ENCODE assay signal across 8 cellular contexts in the genomic region with DNA sequence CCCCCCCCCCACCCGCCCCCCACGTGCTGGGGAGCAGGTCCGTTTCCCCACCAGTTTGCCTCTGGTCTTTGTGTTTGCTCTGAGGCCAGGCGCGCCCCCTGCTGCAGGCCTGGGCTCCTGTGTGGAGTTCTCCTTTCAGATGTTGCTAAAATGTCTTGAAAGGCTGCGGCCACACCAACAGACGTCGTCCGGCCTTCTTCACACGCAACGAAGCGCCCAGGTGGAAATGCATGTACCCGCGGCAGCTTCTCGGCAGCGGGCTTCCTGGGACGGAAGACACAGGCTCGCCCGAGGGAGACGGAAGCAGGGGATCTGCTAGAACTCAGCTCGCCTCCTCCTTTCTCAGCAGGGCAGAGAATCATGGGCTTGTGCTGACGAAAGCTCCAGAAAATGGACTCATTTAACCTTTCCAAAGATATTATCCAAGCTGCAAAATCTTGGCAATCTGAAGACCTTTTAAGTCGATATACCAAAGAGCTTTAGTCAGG.
A peak's percentile ranks its signal among the peaks of the same experiment; 100 is the strongest.
DNase-seq lines count a peak whose midpoint lies in the region; ATAC-seq and TF ChIP-seq lines count a peak whose summit lies in the region.

No MANE protein-coding gene starts in this region.

- peak overlapping the region; percentile 85 for H3K4me2 ChIP-seq in mammary epithelial cell (ENCODE audit: insufficient read depth, low read depth, low read length)

- H3K27ac ChIP-seq in mammary epithelial cell (ENCODE audit: insufficient read depth, low read depth, low read length) (peak overlapping the region; percentile 61), iPS-20b (ENCODE audit: low read length) (no peak overlapping the region), gastrocnemius medialis (peak overlapping the region in 2 of 4 donors; percentile 47 to 52)

- peak overlapping the region; percentile 88 for H2AFZ ChIP-seq in mammary epithelial cell (ENCODE audit: low read depth, low read length)

- peak overlapping the region; percentile 48 for H3K9ac ChIP-seq in mammary epithelial cell (ENCODE audit: insufficient read depth, low read length)
- peak overlapping the region; percentile 67; the same call in 1 of the 2 replicates for H3K9ac ChIP-seq in iPS-20b (ENCODE audit: low read depth, low read length)

- no peaks in the 10 kb centered on the region for H3K79me2 ChIP-seq in mammary epithelial cell (ENCODE audit: insufficient read depth, low read length)

- H3K36me3 ChIP-seq in BJ (ENCODE audit: control insufficient read depth, insufficient read depth, low read length) = no peaks in the 10 kb centered on the region
- H3K36me3 ChIP-seq in mammary epithelial cell (ENCODE audit: insufficient read depth, low read length) = no peaks in the 10 kb centered on the region
- H3K36me3 ChIP-seq in iPS-20b (ENCODE audit: insufficient read depth, low read depth, low read length) = no peaks in the 10 kb centered on the region
- H3K36me3 ChIP-seq in gastrocnemius medialis = no peaks in the 10 kb centered on the region

- intact Hi-C loops in mammary epithelial cell (cut with micrococcal nuclease) = loop anchor here (1.0 to 2.0 kb wide), 4 partner anchors 66 to 221 kb away; no protein-coding TSS in a partner anchor
- intact Hi-C loops in gastrocnemius medialis (cut with DNase I; ENCODE audit: low total_unique reads) = loop anchor here (2.0 kb wide), 1 partner anchor 222 kb away; no protein-coding TSS in a partner anchor

- TF ChIP-seq CTCF in BJ (IDR thresholded peaks at IDR 0.05; ENCODE audit: insufficient read depth, low read depth, low read length) (peak; percentile 85), mammary epithelial cell (conservative IDR thresholded peaks at IDR 0.05 in 1 of 2, IDR thresholded peaks at IDR 0.05 in 1 of 2; ENCODE audit: extremely low read depth in 1 of 2, insufficient read depth in 1 of 2, low read depth in 1 of 2, low read length in 2 of 2) (peak; percentile 46 to 78), gastrocnemius medialis (IDR thresholded peaks at IDR 0.05 in 4 of 5, conservative IDR thresholded peaks at IDR 0.05 in 1 of 5) (peak; percentile 3 to 69 (median 27))

- in situ Hi-C loops in mammary epithelial cell (cut with MboI; ENCODE audit: low sequenced_read_pairs in 2 of 2) (loop anchor here in 1 of 2 donors (25.0 kb wide), 1 partner anchor 133 kb away; the partner anchor contains the start of gene ZNF516), gastrocnemius medialis (cut with MboI; ENCODE audit: low sequenced_read_pairs in 4 of 4) (no loop called here)

- CTCF ChIA-PET in BJ (lab: Yijun Ruan, JAX) = interaction anchor here (0.6 to 5.2 kb wide), 17 partner anchors 9 to 240 kb away, joined by 3 to 31 read pairs (median 4); no protein-coding TSS in a partner anchor
- CTCF ChIA-PET in mammary epithelial cell (lab: Charles Lee; ENCODE audit: low non-redundant PET) = interaction anchor here (0.6 to 0.8 kb wide), 2 partner anchors 55 to 221 kb away, joined by 3 to 4 read pairs; no protein-coding TSS in a partner anchor

- H3K4me1 ChIP-seq in mammary epithelial cell (ENCODE audit: insufficient read depth, low read length) = peaks cover 41% of the 10 kb centered on the region
- H3K4me1 ChIP-seq in iPS-20b (ENCODE audit: insufficient read depth, low read length) = peaks cover 27% of the 10 kb centered on the region; the same call in 1 of the 2 replicates
- peaks cover 8 to 10% of the 10 kb centered on the region in 2 donors for H3K4me1 ChIP-seq in gastrocnemius medialis

- POLR2A ChIA-PET in BJ (lab: Charles Lee) = no interaction called here

- H3K27me3 ChIP-seq in BJ (ENCODE audit: control insufficient read depth, insufficient read depth, low read length) (no peaks in the 10 kb centered on the region; the same call in 1 of the 2 replicates), mammary epithelial cell (ENCODE audit: insufficient read depth, low read length) (no peaks in the 10 kb centered on the region), iPS-20b (ENCODE audit: insufficient read depth, low read length) (peaks cover 61% of the 10 kb centered on the region), gastrocnemius medialis (no peaks in the 10 kb centered on the region)

- TSS peak; percentile 15 for BruUV-seq in mammary epithelial cell (replicated peaks; lab: Mats Ljungman, UMichigan)

- H3K4me3 ChIP-seq in BJ (ENCODE audit: low read depth, low read length) = peak overlapping the region; percentile 25; the same call in 1 of the 2 replicates
- peak overlapping the region in 1 of 3 experiments; percentile 36 for H3K4me3 ChIP-seq in mammary epithelial cell (replicated peaks in 1 of 3; ENCODE audit: insufficient read depth in 1 of 3, low read depth in 2 of 3, low read length in 3 of 3)
- H3K4me3 ChIP-seq in iPS-20b (ENCODE audit: low read length) = peak overlapping the region; percentile 56
- H3K4me3 ChIP-seq in gastrocnemius medialis = peak overlapping the region; percentile 36 to 55 (median 44)

- WGBS in mammary epithelial cell (ENCODE audit: low coverage, missing lambda C conversion rate) = 2% methylated on average over 17 of the region's 23 CpGs

- no peak for TF ChIP-seq POLR2A in gastrocnemius medialis (IDR thresholded peaks at IDR 0.05)

- dilution Hi-C loops in mammary epithelial cell (cut with HindIII; ENCODE audit: low sequenced_read_pairs) = loop anchor here (5.0 kb wide), 2 partner anchors 48 to 133 kb away; no protein-coding TSS in a partner anchor

- no peaks in the 10 kb centered on the region for H3K9me3 ChIP-seq in mammary epithelial cell (replicated peaks; ENCODE audit: insufficient read depth, low read length)
- no peaks in the 10 kb centered on the region for H3K9me3 ChIP-seq in iPS-20b (ENCODE audit: insufficient read depth, low read depth, low read length)
- H3K9me3 ChIP-seq in gastrocnemius medialis = no peaks in the 10 kb centered on the region

- no peak for DNase-seq in BJ (ENCODE audit: low read depth)
- DNase-seq in SHP77 (lab: John Stamatoyannopoulos, UW) = peak; percentile 50 to 71
- DNase-seq in mammary epithelial cell = peak; percentile 74
- DNase-seq in gastrocnemius medialis = peak; percentile 15 to 59

- H4K20me1 ChIP-seq in mammary epithelial cell (ENCODE audit: insufficient read depth, low read length) = no peaks in the 10 kb centered on the region

- peak; percentile 94 for ATAC-seq in GM19372 (IDR thresholded peaks at IDR 0.05; ENCODE audit: low read depth, unreplicated experiment)
- ATAC-seq in HG03460 (IDR thresholded peaks at IDR 0.05; ENCODE audit: unreplicated experiment) = peak; percentile 95
- peak; percentile 44 to 80 for ATAC-seq in gastrocnemius medialis
- no peak for ATAC-seq in SK-N-SH treated with all-trans-retinoic acid at 6 μM for 48 hours

TF ChIP-seq in SK-N-SH treated with all-trans-retinoic acid at 6 μM for 48 hours, 23 proteins besides CTCF, POLR2A, EP300 and RAD21:
- TF ChIP-seq ZNF70 (CRISPR knock-in tag; IDR thresholded peaks at IDR 0.05) = no peak
- TF ChIP-seq ZFP30 (CRISPR knock-in tag; IDR thresholded peaks at IDR 0.05) = no peak
- TF ChIP-seq, protein P1, sequence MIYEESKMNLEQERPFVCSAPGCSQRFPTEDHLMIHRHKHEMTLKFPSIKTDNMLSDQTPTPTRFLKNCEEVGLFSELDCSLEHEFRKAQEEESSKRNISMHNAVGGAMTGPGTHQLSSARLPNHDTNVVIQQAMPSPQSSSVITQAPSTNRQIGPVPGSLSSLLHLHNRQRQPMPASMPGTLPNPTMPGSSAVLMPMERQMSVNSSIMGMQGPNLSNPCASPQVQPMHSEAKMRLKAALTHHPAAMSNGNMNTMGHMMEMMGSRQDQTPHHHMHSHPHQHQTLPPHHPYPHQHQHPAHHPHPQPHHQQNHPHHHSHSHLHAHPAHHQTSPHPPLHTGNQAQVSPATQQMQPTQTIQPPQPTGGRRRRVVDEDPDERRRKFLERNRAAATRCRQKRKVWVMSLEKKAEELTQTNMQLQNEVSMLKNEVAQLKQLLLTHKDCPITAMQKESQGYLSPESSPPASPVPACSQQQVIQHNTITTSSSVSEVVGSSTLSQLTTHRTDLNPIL (CRISPR knock-in tag; IDR thresholded peaks at IDR 0.05; ENCODE audit: low read depth) = no peak
- TF ChIP-seq RARB (CRISPR knock-in tag; IDR thresholded peaks at IDR 0.05) = no peak
- TF ChIP-seq, protein P2, sequence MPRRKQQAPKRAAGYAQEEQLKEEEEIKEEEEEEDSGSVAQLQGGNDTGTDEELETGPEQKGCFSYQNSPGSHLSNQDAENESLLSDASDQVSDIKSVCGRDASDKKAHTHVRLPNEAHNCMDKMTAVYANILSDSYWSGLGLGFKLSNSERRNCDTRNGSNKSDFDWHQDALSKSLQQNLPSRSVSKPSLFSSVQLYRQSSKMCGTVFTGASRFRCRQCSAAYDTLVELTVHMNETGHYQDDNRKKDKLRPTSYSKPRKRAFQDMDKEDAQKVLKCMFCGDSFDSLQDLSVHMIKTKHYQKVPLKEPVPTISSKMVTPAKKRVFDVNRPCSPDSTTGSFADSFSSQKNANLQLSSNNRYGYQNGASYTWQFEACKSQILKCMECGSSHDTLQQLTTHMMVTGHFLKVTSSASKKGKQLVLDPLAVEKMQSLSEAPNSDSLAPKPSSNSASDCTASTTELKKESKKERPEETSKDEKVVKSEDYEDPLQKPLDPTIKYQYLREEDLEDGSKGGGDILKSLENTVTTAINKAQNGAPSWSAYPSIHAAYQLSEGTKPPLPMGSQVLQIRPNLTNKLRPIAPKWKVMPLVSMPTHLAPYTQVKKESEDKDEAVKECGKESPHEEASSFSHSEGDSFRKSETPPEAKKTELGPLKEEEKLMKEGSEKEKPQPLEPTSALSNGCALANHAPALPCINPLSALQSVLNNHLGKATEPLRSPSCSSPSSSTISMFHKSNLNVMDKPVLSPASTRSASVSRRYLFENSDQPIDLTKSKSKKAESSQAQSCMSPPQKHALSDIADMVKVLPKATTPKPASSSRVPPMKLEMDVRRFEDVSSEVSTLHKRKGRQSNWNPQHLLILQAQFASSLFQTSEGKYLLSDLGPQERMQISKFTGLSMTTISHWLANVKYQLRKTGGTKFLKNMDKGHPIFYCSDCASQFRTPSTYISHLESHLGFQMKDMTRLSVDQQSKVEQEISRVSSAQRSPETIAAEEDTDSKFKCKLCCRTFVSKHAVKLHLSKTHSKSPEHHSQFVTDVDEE (CRISPR knock-in tag; IDR thresholded peaks at IDR 0.05) = no peak
TF ChIP-seq in SK-N-SH treated with all-trans-retinoic acid at 6 μM for 48 hours: peak in this region for 0.

Comparison
In these comparisons a context has a peak if more than half of its experiments do, and no peak if none do; other contexts are left out.
1. CTCF ChIP-seq: peak in every context shown above with its lines; median percentile 85 in BJ; 62 in mammary epithelial cell; 27 in gastrocnemius medialis.